In the genomic region with DNA sequence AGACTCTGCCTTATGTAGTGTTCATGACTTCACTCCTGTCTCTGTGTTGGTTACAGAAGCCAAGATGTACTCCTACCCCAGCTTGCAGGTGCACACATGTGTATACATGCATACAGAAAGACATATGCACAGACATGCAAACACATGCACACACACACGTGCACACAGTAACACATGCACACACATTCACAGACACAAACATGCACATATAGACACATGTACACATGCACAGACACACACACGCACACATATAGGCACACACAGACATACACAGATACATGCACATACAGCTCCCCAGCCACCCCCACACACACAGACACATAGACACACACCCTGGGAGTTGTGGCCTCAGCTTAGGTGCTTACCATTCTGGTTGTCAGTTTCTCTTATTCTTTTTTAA, we compare ENCODE assay signal across 22 cellular contexts.
DNase-seq lines count a peak whose midpoint lies in the region; ATAC-seq, FAIRE-seq and TF ChIP-seq lines count a peak whose summit lies in the region.
"Had no signal": no experiment of that assay in that cellular context is flagged by ENCODE, and none has a peak within 500 bp of the region (broad histone marks: within the 10 kb centered on the region; RNA-seq: fewer than 3 reads in every experiment).

No MANE protein-coding gene starts in this region.

- WGBS in HepG2 (ENCODE audit: low lambda C conversion rate) = 100% methylated on average over 1 of the region's 2 CpGs
- WGBS in right lobe of liver (ENCODE audit: insufficient coverage, low coverage, low lambda C conversion rate, missing lambda C conversion rate) = no CpG with 5 or more reads among the region's 2 CpGs
- WGBS in trophoblast cell (ENCODE audit: extremely low coverage, insufficient coverage, insufficient read length) = no CpG with 5 or more reads among the region's 2 CpGs

- H3K9ac ChIP-seq in HepG2 (ENCODE audit: insufficient read depth, low read depth, low read length) = no peak overlapping the region
- no peak overlapping the region for H3K9ac ChIP-seq in trophoblast cell (ENCODE audit: low read length)
- H3K9ac ChIP-seq: GM23248 had no signal

- intact Hi-C loops in HepG2 (cut with micrococcal nuclease; ENCODE audit: unreplicated experiment) (no loop called here), right lobe of liver (cut with DNase I) (no loop called here)

- H3K36me3 ChIP-seq in HepG2 (replicated peaks in 1 of 2; ENCODE audit: control insufficient read depth in 1 of 2, insufficient read depth in 2 of 2, low read length in 2 of 2) = no peaks in the 10 kb centered on the region
- H3K36me3 ChIP-seq in right lobe of liver = no peaks in the 10 kb centered on the region
- no peaks in the 10 kb centered on the region for H3K36me3 ChIP-seq in bronchial epithelial cell (ENCODE audit: control insufficient read depth, insufficient read depth, low read length)
- H3K36me3 ChIP-seq in trophoblast cell (ENCODE audit: control insufficient read depth in 1 of 2, insufficient read depth in 2 of 2, low read length in 2 of 2) = no peaks in the 10 kb centered on the region

- H2BK120ac ChIP-seq in trophoblast cell (ENCODE audit: insufficient read depth, low read length, poor library complexity) = no peak overlapping the region

- H4K91ac ChIP-seq in trophoblast cell (ENCODE audit: low read depth, low read length) = no peak overlapping the region

- no peak for TF ChIP-seq RAD21 in HepG2 (CRISPR knock-in tag; IDR thresholded peaks at IDR 0.05)

- H3K23ac ChIP-seq in trophoblast cell (ENCODE audit: low read length) = no peak overlapping the region

- in situ Hi-C loops in HepG2 (cut with HindIII; ENCODE audit: extremely low pct_ligation_motif_present, low pct_unique_long_range_greater_than_20kb) = no loop called here

- no peak for TF ChIP-seq POLR2A in HepG2 (IDR thresholded peaks at IDR 0.05; ENCODE audit: insufficient read depth in 1 of 2, low read depth in 2 of 2, low read length in 2 of 2)
- no peak for TF ChIP-seq POLR2A in right lobe of liver (IDR thresholded peaks at IDR 0.05)

- H3K4me2 ChIP-seq in HepG2 (ENCODE audit: low read depth, low read length) = no peak overlapping the region
- H3K4me2 ChIP-seq in trophoblast cell (ENCODE audit: low read length) = no peak overlapping the region

- H2BK5ac ChIP-seq in trophoblast cell (ENCODE audit: low read depth, low read length, poor library complexity) = no peak overlapping the region

- no peak overlapping the region for H3K4ac ChIP-seq in trophoblast cell (ENCODE audit: low read depth, low read length)

- H2AK5ac ChIP-seq in trophoblast cell (ENCODE audit: low read length) = no peak overlapping the region

- H4K20me1 ChIP-seq in HepG2 (ENCODE audit: insufficient read depth, low read length) = no peaks in the 10 kb centered on the region

- no peak overlapping the region for H4K12ac ChIP-seq in trophoblast cell (ENCODE audit: low read depth, low read length)

- FAIRE-seq in HepG2 (lab: Jason Lieb, UNC) (peak; percentile 23), bronchial epithelial cell (lab: Jason Lieb, UNC) (peak; percentile 75)
- FAIRE-seq: A204.1, GM12878, H1 had no signal

- TF ChIP-seq CTCF in HepG2 (CRISPR knock-in tag; IDR thresholded peaks at IDR 0.05) (no peak), right lobe of liver (IDR thresholded peaks at IDR 0.05) (no peak), bronchial epithelial cell (IDR thresholded peaks at IDR 0.05; ENCODE audit: insufficient read depth, low read length, severe bottlenecking) (no peak)

- H3K79me2 ChIP-seq in HepG2 (ENCODE audit: insufficient read depth, low read length) (no peaks in the 10 kb centered on the region), trophoblast cell (ENCODE audit: control insufficient read depth, insufficient read depth, low read length, poor library complexity) (no peaks in the 10 kb centered on the region)

- H2AFZ ChIP-seq in HepG2 (ENCODE audit: low read length) (no peak overlapping the region), trophoblast cell (ENCODE audit: insufficient read depth, low read length, poor library complexity) (no peak overlapping the region)
- H2AFZ ChIP-seq: GM23248 had no signal

- no TSS peak for BruUV-seq in HepG2 (replicated peaks; lab: Mats Ljungman, UMichigan)

- DNase-seq in HepG2 (ENCODE audit: low spot score) = no peak
- DNase-seq in right lobe of liver = no peak
- no peak for DNase-seq in bronchial epithelial cell (ENCODE audit: low read depth)
- DNase-seq in SHP77 (lab: John Stamatoyannopoulos, UW) = no peak
- DNase-seq in trophoblast cell = no peak
- DNase-seq in DMS153 (lab: John Stamatoyannopoulos, UW) = no peak
- DNase-seq: C1 segment of cervical spinal cord; Calu3; CD4-positive, alpha-beta memory T cell; COR-L47; DND-41; EL; GDM1; GM23248; H7; HCEC 1CT had no signal

- no peaks in the 10 kb centered on the region for H3K79me1 ChIP-seq in trophoblast cell (ENCODE audit: low read length)

- H3K27me3 ChIP-seq in HepG2 (ENCODE audit: control insufficient read depth in 1 of 2, insufficient read depth in 2 of 2, low read length in 2 of 2) (no peaks in the 10 kb centered on the region), right lobe of liver (no peaks in the 10 kb centered on the region), bronchial epithelial cell (ENCODE audit: control insufficient read depth, insufficient read depth, low read length) (no peaks in the 10 kb centered on the region), trophoblast cell (ENCODE audit: insufficient read depth, low read length) (no peaks in the 10 kb centered on the region)

- no peak overlapping the region for H3K14ac ChIP-seq in trophoblast cell (ENCODE audit: low read length)

- H4K8ac ChIP-seq in trophoblast cell (ENCODE audit: low read depth, low read length) = no peak overlapping the region

- peaks cover 45% of the 10 kb centered on the region for H3K9me3 ChIP-seq in HepG2 (ENCODE audit: low read length)
- no peaks in the 10 kb centered on the region for H3K9me3 ChIP-seq in right lobe of liver
- H3K9me3 ChIP-seq in trophoblast cell (ENCODE audit: insufficient read depth, low read depth, low read length) = peaks cover 6% of the 10 kb centered on the region

- no peak overlapping the region for H3K18ac ChIP-seq in trophoblast cell (ENCODE audit: low read length)

- H3K4me3 ChIP-seq in HepG2 (replicated peaks in 1 of 3; ENCODE audit: insufficient read depth in 1 of 3, low read depth in 2 of 3, low read length in 3 of 3) (no peak overlapping the region), right lobe of liver (no peak overlapping the region), bronchial epithelial cell (ENCODE audit: low read depth, low read length) (no peak overlapping the region), trophoblast cell (ENCODE audit: low read depth, low read length) (no peak overlapping the region)
- H3K4me3 ChIP-seq: GM12878, GM23248 had no signal

- H3K27ac ChIP-seq in HepG2 (ENCODE audit: extremely low read length, insufficient read depth, low read length) (no peak overlapping the region), right lobe of liver (no peak overlapping the region), trophoblast cell (ENCODE audit: low read depth, low read length) (no peak overlapping the region)
- H3K27ac ChIP-seq: 22Rv1, GM23248 had no signal

- CTCF ChIA-PET in HepG2 (lab: Yijun Ruan, JAX; ENCODE audit: low intra/inter-chr PET ratio, low total read pairs) = no interaction called here

- TF ChIP-seq EP300 in HepG2 (IDR thresholded peaks at IDR 0.05; ENCODE audit: low read depth in 2 of 2, low read length in 2 of 2) = no peak
- TF ChIP-seq EP300 in HepG2 (CRISPR knock-in tag; IDR thresholded peaks at IDR 0.05; ENCODE audit: borderline replicate concordance) = no peak

- POLR2A ChIA-PET in HepG2 (lab: Yijun Ruan, JAX) = no interaction called here

- no peak overlapping the region for H2BK12ac ChIP-seq in trophoblast cell (ENCODE audit: low read length)

- ATAC-seq in HepG2 (no peak), right lobe of liver (no peak), GM19324 (IDR thresholded peaks at IDR 0.05; ENCODE audit: low FRiP score, unreplicated experiment) (peak; percentile 26), HG03432 (IDR thresholded peaks at IDR 0.05; ENCODE audit: unreplicated experiment) (no peak)
- ATAC-seq: GM12878 had no signal

- peaks cover 38% of the 10 kb centered on the region for H3K4me1 ChIP-seq in HepG2 (ENCODE audit: insufficient read depth, low read length)
- no peaks in the 10 kb centered on the region for H3K4me1 ChIP-seq in right lobe of liver
- H3K4me1 ChIP-seq in trophoblast cell (ENCODE audit: control insufficient read depth in 1 of 2, insufficient read depth in 2 of 2, low read length in 2 of 2) = no peaks in the 10 kb centered on the region

TF ChIP-seq in HepG2, 621 proteins besides CTCF, POLR2A, EP300 and RAD21:
- TF ChIP-seq, protein P1, sequence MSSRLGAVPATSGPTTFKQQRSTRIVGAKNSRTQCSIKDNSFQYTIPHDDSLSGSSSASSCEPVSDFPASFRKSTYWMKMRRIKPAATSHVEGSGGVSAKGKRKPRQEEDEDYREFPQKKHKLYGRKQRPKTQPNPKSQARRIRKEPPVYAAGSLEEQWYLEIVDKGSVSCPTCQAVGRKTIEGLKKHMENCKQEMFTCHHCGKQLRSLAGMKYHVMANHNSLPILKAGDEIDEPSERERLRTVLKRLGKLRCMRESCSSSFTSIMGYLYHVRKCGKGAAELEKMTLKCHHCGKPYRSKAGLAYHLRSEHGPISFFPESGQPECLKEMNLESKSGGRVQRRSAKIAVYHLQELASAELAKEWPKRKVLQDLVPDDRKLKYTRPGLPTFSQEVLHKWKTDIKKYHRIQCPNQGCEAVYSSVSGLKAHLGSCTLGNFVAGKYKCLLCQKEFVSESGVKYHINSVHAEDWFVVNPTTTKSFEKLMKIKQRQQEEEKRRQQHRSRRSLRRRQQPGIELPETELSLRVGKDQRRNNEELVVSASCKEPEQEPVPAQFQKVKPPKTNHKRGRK (CRISPR knock-in tag; IDR thresholded peaks at IDR 0.05) = no peak
- TF ChIP-seq, protein P2, sequence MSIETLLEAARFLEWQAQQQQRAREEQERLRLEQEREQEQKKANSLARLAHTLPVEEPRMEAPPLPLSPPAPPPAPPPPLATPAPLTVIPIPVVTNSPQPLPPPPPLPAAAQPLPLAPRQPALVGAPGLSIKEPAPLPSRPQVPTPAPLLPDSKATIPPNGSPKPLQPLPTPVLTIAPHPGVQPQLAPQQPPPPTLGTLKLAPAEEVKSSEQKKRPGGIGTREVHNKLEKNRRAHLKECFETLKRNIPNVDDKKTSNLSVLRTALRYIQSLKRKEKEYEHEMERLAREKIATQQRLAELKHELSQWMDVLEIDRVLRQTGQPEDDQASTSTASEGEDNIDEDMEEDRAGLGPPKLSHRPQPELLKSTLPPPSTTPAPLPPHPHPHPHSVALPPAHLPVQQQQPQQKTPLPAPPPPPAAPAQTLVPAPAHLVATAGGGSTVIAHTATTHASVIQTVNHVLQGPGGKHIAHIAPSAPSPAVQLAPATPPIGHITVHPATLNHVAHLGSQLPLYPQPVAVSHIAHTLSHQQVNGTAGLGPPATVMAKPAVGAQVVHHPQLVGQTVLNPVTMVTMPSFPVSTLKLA (IDR thresholded peaks at IDR 0.05) = peak; percentile 94
